9 cellular contexts compared by ENCODE assay signal in genomic region chr1:157137773-157138219, GRCh38. TPM values are rescaled to one million over a fixed set of nuclear protein-coding genes. Genes with fewer than 3 reads are reported as not detected.
DNase-seq lines count a peak whose midpoint lies in the region; ATAC-seq, FAIRE-seq and TF ChIP-seq lines count a peak whose summit lies in the region.
"Had no signal": no experiment of that assay in that cellular context is flagged by ENCODE, and none has a peak within 500 bp of the region (broad histone marks: within the 10 kb centered on the region; RNA-seq: fewer than 3 reads in every experiment).

No MANE protein-coding gene starts in this region.

- H3K9me3 Mint-ChIP-seq in activated naive CD8-positive, alpha-beta T cell treated with anti-CD3 and anti-CD28 coated beads for 36 hours, result no peaks in the 10 kb centered on the region

- peaks cover 43% of the 10 kb centered on the region for H3K79me2 ChIP-seq in DND-41 (ENCODE audit: insufficient read depth, low read length)
- peaks cover 42% of the 10 kb centered on the region for H3K79me2 ChIP-seq in keratinocyte (ENCODE audit: control insufficient read depth, insufficient read depth, low read length)

- no peak for TF ChIP-seq POLR2A in suprapubic skin (IDR thresholded peaks at IDR 0.05)

- TF ChIP-seq CTCF in DND-41 (IDR thresholded peaks at IDR 0.05; ENCODE audit: borderline replicate concordance, extremely low read depth, low read length, poor library complexity, severe bottlenecking), result no peak
- no peak for TF ChIP-seq CTCF in keratinocyte (optimal IDR thresholded peaks at IDR 0.05 in 1 of 3, IDR thresholded peaks at IDR 0.05 in 1 of 3, conservative IDR thresholded peaks at IDR 0.05 in 1 of 3; ENCODE audit: extremely low read depth in 1 of 3, insufficient read depth in 2 of 3, low read length in 3 of 3)
- TF ChIP-seq CTCF in suprapubic skin (IDR thresholded peaks at IDR 0.05), result no peak

- H3K4me3 ChIP-seq in DND-41 (ENCODE audit: low read depth in 1 of 2, low read length in 2 of 2) (peak overlapping the region; percentile 56 to 78; a peak in 3 of 4 replicates), keratinocyte (ENCODE audit: control insufficient read depth in 2 of 3, extremely low read depth in 1 of 3, insufficient read depth in 2 of 3, low read depth in 1 of 3, low read length in 3 of 3) (peak overlapping the region; percentile 79 to 96 (median 86)), suprapubic skin (peak overlapping the region; percentile 93)

- H3K9ac ChIP-seq in DND-41 (ENCODE audit: low read depth, low read length) (peak overlapping the region; percentile 89), keratinocyte (ENCODE audit: control insufficient read depth, extremely low read depth, insufficient read depth, low read length) (peak overlapping the region; percentile 92)

- H3K9me1 ChIP-seq in keratinocyte (ENCODE audit: control insufficient read depth, extremely low read depth, insufficient read depth, low read length), result no peaks in the 10 kb centered on the region

- H3K4me1 ChIP-seq in DND-41 (ENCODE audit: insufficient read depth, low read length) (peaks cover 59% of the 10 kb centered on the region), keratinocyte (ENCODE audit: control insufficient read depth, extremely low read depth, insufficient read depth, low read length) (peaks cover 45% of the 10 kb centered on the region), suprapubic skin (peaks cover 72% of the 10 kb centered on the region)

- H3K4me2 ChIP-seq in DND-41 (ENCODE audit: insufficient read depth, low read length) (peak overlapping the region; percentile 76), keratinocyte (ENCODE audit: control insufficient read depth, extremely low read depth, insufficient read depth, low read depth, low read length) (peak overlapping the region; percentile 92)

- H3K27ac ChIP-seq in DND-41 (ENCODE audit: low read length) (peak overlapping the region; percentile 88), keratinocyte (ENCODE audit: control insufficient read depth, insufficient read depth, low read length) (peak overlapping the region; percentile 84), suprapubic skin (peak overlapping the region; percentile 95)

- dilution Hi-C loops in keratinocyte (cut with MboI; ENCODE audit: extremely low pct_ligation_motif_present, low sequenced_read_pairs), result no loop called here

- TF ChIP-seq EP300 in suprapubic skin (IDR thresholded peaks at IDR 0.05), result no peak

- H3K27ac Mint-ChIP-seq in activated naive CD8-positive, alpha-beta T cell treated with anti-CD3 and anti-CD28 coated beads for 36 hours, result peak overlapping the region; percentile 91

- FAIRE-seq in keratinocyte (lab: Jason Lieb, UNC), result no peak

- WGBS in suprapubic skin, result 0% methylated on average over 4 of the region's 24 CpGs

- H3K4me1 Mint-ChIP-seq in activated naive CD8-positive, alpha-beta T cell treated with anti-CD3 and anti-CD28 coated beads for 36 hours, result peaks cover 81% of the 10 kb centered on the region

- peak overlapping the region; percentile 98 for H3K4me3 Mint-ChIP-seq in activated naive CD8-positive, alpha-beta T cell treated with anti-CD3 and anti-CD28 coated beads for 36 hours

- H4K20me1 ChIP-seq in DND-41 (ENCODE audit: insufficient read depth, low read length), result peaks cover 36% of the 10 kb centered on the region
- H4K20me1 ChIP-seq in keratinocyte (ENCODE audit: control insufficient read depth, extremely low read depth, insufficient read depth, low read length), result no peaks in the 10 kb centered on the region

- peak overlapping the region; percentile 86 for H2AFZ ChIP-seq in DND-41 (ENCODE audit: low read depth, low read length)
- no peak overlapping the region for H2AFZ ChIP-seq in keratinocyte (ENCODE audit: control insufficient read depth, low read length)

- ATAC-seq in DND-41 (ENCODE audit: insufficient read depth, low read depth), result peak; percentile 44
- peak; percentile 2 for ATAC-seq in HG02885 (IDR thresholded peaks at IDR 0.05; ENCODE audit: poor library complexity, unreplicated experiment)
- ATAC-seq in HG02840 (IDR thresholded peaks at IDR 0.05; ENCODE audit: low FRiP score, unreplicated experiment), result no peak

- peaks cover 42% of the 10 kb centered on the region for H3K36me3 Mint-ChIP-seq in activated naive CD8-positive, alpha-beta T cell treated with anti-CD3 and anti-CD28 coated beads for 36 hours

- DNase-seq in DND-41, result no peak
- DNase-seq in activated naive CD8-positive, alpha-beta T cell treated with anti-CD3 and anti-CD28 coated beads for 36 hours, result no peak
- no peak for DNase-seq in keratinocyte (ENCODE audit: low read depth, low spot score)
- no peak for DNase-seq in suprapubic skin (ENCODE audit: low spot score in 2 of 2)
- no peak for DNase-seq in NCI-H82 treated with DMSO at 0.1 percent for 48 hours (lab: John Stamatoyannopoulos, UW; ENCODE audit: unreplicated experiment)
- no peak for DNase-seq in Ammon's horn (ENCODE audit: low spot score)

- H3K36me3 ChIP-seq in DND-41 (ENCODE audit: insufficient read depth, low read length), result peaks cover 28% of the 10 kb centered on the region
- H3K36me3 ChIP-seq in keratinocyte (ENCODE audit: control insufficient read depth in 2 of 2, extremely low read depth in 1 of 2, insufficient read depth in 2 of 2, low read length in 2 of 2), result peaks cover 6 to 9% of the 10 kb centered on the region in 2 experiments
- H3K36me3 ChIP-seq in suprapubic skin, result peaks cover 27% of the 10 kb centered on the region

- no peaks in the 10 kb centered on the region for H3K27me3 Mint-ChIP-seq in activated naive CD8-positive, alpha-beta T cell treated with anti-CD3 and anti-CD28 coated beads for 36 hours

- H3K27me3 ChIP-seq in DND-41 (ENCODE audit: insufficient read depth, low read length, poor library complexity) (peaks cover 10% of the 10 kb centered on the region), keratinocyte (ENCODE audit: control insufficient read depth, extremely low read depth, insufficient read depth, low read length) (no peaks in the 10 kb centered on the region), suprapubic skin (no peaks in the 10 kb centered on the region)

- H3K9me3 ChIP-seq in DND-41 (ENCODE audit: insufficient read depth, low read length, severe bottlenecking) (no peaks in the 10 kb centered on the region), keratinocyte (ENCODE audit: control insufficient read depth, low read depth, low read length) (no peaks in the 10 kb centered on the region), suprapubic skin (no peaks in the 10 kb centered on the region)

RNA-seq across cellular contexts. Expression of gene ETV3, which starts 0.4 kb away (rescaled TPM):
- total RNA-seq in activated naive CD8-positive, alpha-beta T cell treated with anti-CD3 and anti-CD28 coated beads for 36 hours, result 10 to 100 TPM; 23.1 to 23.5 TPM
- 16.7 to 22.3 TPM (median 21.2 TPM) in 3 replicates for polyA plus RNA-seq in keratinocyte
- 16.0 TPM for polyA plus RNA-seq in keratinocyte (2011; ENCODE audit: low read depth)
- polyA plus RNA-seq in keratinocyte (2011; cell fraction: cytosol; rRNA removed), result 11.0 and 14.0 TPM in 2 replicates
- polyA plus RNA-seq in keratinocyte (2011; cell fraction: nucleus; rRNA removed), result 34.6 and 39.9 TPM in 2 replicates
- polyA plus RNA-seq in keratinocyte (2012; ENCODE audit: low replicate concordance), result 20.3 and 25.8 TPM in 2 replicates
- polyA minus RNA-seq in keratinocyte, result 23.1 to 53.1 TPM (median 42.1 TPM) in 3 replicates
- polyA minus RNA-seq in keratinocyte (2011; cell fraction: cytosol; rRNA and poly(A)+ RNA removed), result 25.3 TPM
- 31.2 and 45.8 TPM in 2 replicates for polyA minus RNA-seq in keratinocyte (2011; cell fraction: nucleus; rRNA and poly(A)+ RNA removed)
- total RNA-seq in suprapubic skin, result 10 to 100 TPM; 88.9 to 93.6 (median 90.9) TPM

RNA-seq across cellular contexts. Expression of gene ETV3L, which starts 38.2 kb away (rescaled TPM):
- total RNA-seq in activated naive CD8-positive, alpha-beta T cell treated with anti-CD3 and anti-CD28 coated beads for 36 hours, result not detected
- not detected in 3 replicates for polyA plus RNA-seq in keratinocyte
- polyA plus RNA-seq in keratinocyte (2011; ENCODE audit: low read depth), result not detected
- not detected in 2 replicates for polyA plus RNA-seq in keratinocyte (2011; cell fraction: cytosol; rRNA removed)
- polyA plus RNA-seq in keratinocyte (2011; cell fraction: nucleus; rRNA removed), result not detected in 2 replicates
- polyA plus RNA-seq in keratinocyte (2012; ENCODE audit: low replicate concordance), result not detected in 2 replicates
- polyA minus RNA-seq in keratinocyte, result not detected in 3 replicates
- not detected for polyA minus RNA-seq in keratinocyte (2011; cell fraction: cytosol; rRNA and poly(A)+ RNA removed)
- not detected in 2 replicates for polyA minus RNA-seq in keratinocyte (2011; cell fraction: nucleus; rRNA and poly(A)+ RNA removed)
- total RNA-seq in suprapubic skin, result not detected
- total RNA-seq: M059J had no signal
